Comparison of ENCODE assay signal across 18 cellular contexts in the genomic region with DNA sequence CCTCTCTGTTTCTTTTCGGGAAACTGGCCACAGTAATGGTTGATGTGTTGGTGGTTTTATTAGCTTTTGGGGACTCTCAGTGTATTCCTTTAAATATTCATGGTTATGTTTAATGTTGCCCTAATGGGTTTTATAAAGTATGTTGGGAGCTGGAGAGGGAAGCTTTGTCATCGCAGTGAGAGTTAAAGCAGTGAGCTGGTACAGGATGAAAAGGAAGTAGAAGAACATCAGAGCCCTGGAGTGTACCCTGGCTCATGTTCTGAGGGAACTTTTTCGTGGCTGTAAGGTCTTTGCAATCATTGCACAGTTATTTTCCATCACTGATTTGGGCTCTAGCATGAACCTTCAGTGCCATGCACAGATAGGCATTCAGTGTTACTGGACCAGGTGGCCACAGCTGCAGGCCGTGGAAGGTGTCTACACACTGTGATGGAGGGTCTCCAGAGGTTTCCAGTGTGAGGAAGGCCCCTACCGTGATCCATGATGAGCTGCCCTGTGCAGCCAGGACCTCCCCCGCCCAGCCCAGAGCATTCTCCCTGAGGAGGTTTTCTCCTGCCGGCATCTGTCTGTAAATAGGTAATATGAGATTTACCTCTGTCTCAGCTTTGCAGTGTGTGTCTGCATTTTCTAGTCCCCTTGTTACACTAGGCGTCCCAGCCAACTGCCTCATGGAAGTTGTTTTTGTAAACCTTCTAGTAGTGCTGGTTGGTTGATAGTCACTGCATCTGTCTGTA. TPM values are rescaled to one million over a fixed set of nuclear protein-coding genes. Genes with fewer than 3 reads are reported as not detected.
DNase-seq lines count a peak whose midpoint lies in the region; ATAC-seq and TF ChIP-seq lines count a peak whose summit lies in the region.
"Had no signal": no experiment of that assay in that cellular context is flagged by ENCODE, and none has a peak within 500 bp of the region (broad histone marks: within the 10 kb centered on the region; RNA-seq: fewer than 3 reads in every experiment).

No MANE protein-coding gene starts in this region.

- H2BK12ac ChIP-seq in mesenchymal stem cell (ENCODE audit: low read length in 2 of 2), result peak overlapping the region in 1 of 2 experiments; percentile 82

- H2AFZ ChIP-seq in mesenchymal stem cell (ENCODE audit: low read depth, low read length), result no peak overlapping the region

- peaks cover 31 to 39% of the 10 kb centered on the region in 2 experiments for H3K36me3 ChIP-seq in mesenchymal stem cell (ENCODE audit: control insufficient read depth in 1 of 2, insufficient read depth in 2 of 2, low read depth in 1 of 2, low read length in 2 of 2)
- H3K36me3 ChIP-seq: colonic mucosa had no signal

- no peak overlapping the region for H2BK120ac ChIP-seq in mesenchymal stem cell (ENCODE audit: low read depth, low read length)

- H3K23ac ChIP-seq in mesenchymal stem cell (ENCODE audit: low read length in 2 of 2), result no peak overlapping the region

- no peak overlapping the region for H2AK5ac ChIP-seq in mesenchymal stem cell (ENCODE audit: low read length, severe bottlenecking)

- no peak overlapping the region for H3K14ac ChIP-seq in mesenchymal stem cell (ENCODE audit: low read length in 2 of 2)

- peaks cover 13% of the 10 kb centered on the region for H3K4me1 ChIP-seq in mesenchymal stem cell (ENCODE audit: control insufficient read depth, insufficient read depth, low read depth, low read length)
- H3K4me1 ChIP-seq: colonic mucosa had no signal

- WGBS in mesenchymal stem cell, result 98% methylated on average over 8 of the region's 8 CpGs

- no peaks in the 10 kb centered on the region for H3K27me3 ChIP-seq in mesenchymal stem cell (ENCODE audit: control insufficient read depth in 1 of 2, insufficient read depth in 1 of 2, low read length in 2 of 2)
- H3K27me3 ChIP-seq: colonic mucosa had no signal

- H3K4me3 ChIP-seq in mesenchymal stem cell (ENCODE audit: insufficient read depth in 1 of 2, low read depth in 1 of 2, low read length in 2 of 2), result no peak overlapping the region
- H3K4me3 ChIP-seq: colonic mucosa had no signal

- H3K27me3 Mint-ChIP-seq in CD14-positive monocyte (ENCODE audit: low read depth in 3 of 3), result peaks cover 0 to 2% (median 1%) of the 10 kb centered on the region in 3 donors
- no peaks in the 10 kb centered on the region for H3K27me3 Mint-ChIP-seq in T-cell
- H3K27me3 Mint-ChIP-seq: CD4-positive, alpha-beta T cell had no signal

- DNase-seq in DMS 273 (lab: John Stamatoyannopoulos, UW; ENCODE audit: unreplicated experiment) (peak; percentile 52), DMS 273 treated with DMSO at 0.1 percent for 48 hours (lab: John Stamatoyannopoulos, UW) (no peak), CD14-positive monocyte (ENCODE audit: low spot score) (no peak), NOMO-1 treated with dmso at 0.1 percent for 144 hours (lab: John Stamatoyannopoulos, UW; ENCODE audit: unreplicated experiment) (peak; percentile 32), mesenchymal stem cell (no peak), NCI-H526 (lab: John Stamatoyannopoulos, UW) (no peak), NCI-H2196 treated with DMSO at 0.1 percent for 48 hours (lab: John Stamatoyannopoulos, UW; ENCODE audit: unreplicated experiment) (no peak), T-cell (no peak)
- DNase-seq: anterior cingulate cortex; CD4-positive, alpha-beta T cell; colonic mucosa; erythroblast; head of caudate nucleus; NCI-H146; T1000 had no signal

- H3K4me2 ChIP-seq in mesenchymal stem cell (ENCODE audit: low read length, poor library complexity, severe bottlenecking), result no peak overlapping the region
- H3K4me2 ChIP-seq: KMS-11 had no signal

- H3K18ac ChIP-seq in mesenchymal stem cell (ENCODE audit: low read depth in 1 of 2, low read length in 2 of 2), result no peak overlapping the region

- POLR2A ChIA-PET in T-cell (lab: Charles Lee), result no interaction called here

- H2BK5ac ChIP-seq in mesenchymal stem cell (ENCODE audit: low read depth, low read length, poor library complexity, severe bottlenecking), result no peak overlapping the region

- TF ChIP-seq CTCF in CD14-positive monocyte (IDR thresholded peaks at IDR 0.05), result no peak

- peak overlapping the region; percentile 6 for H3K27ac ChIP-seq in mesenchymal stem cell (ENCODE audit: low read length, poor library complexity, severe bottlenecking)
- H3K27ac ChIP-seq: 22Rv1, colonic mucosa, KMS-11 had no signal

- H3K9me3 Mint-ChIP-seq in CD14-positive monocyte (peaks cover 0 to 2% (median 0%) of the 10 kb centered on the region in 7 donors), T-cell (no peaks in the 10 kb centered on the region)
- H3K9me3 Mint-ChIP-seq: activated T-helper 2 cell treated with anti-CD3 and anti-CD28 coated beads, Interferon-gamma antibody, Interleukin-2, Interleukin-4, amounts not matched to agents 10 μg/mL and 5 μg/mL and 100 μg/mL, durations not matched to agents 14 hours and 24 hours and 36 hours; CD4-positive, alpha-beta T cell had no signal

- no peaks in the 10 kb centered on the region for H3K9me3 ChIP-seq in mesenchymal stem cell (ENCODE audit: control insufficient read depth, low read length)
- H3K9me3 ChIP-seq: colonic mucosa had no signal

- intact Hi-C loops in CD14-positive monocyte (cut with micrococcal nuclease), result no loop called here

- peak overlapping the region; percentile 26 for H3K9ac ChIP-seq in mesenchymal stem cell (ENCODE audit: low read length)
- H3K9ac ChIP-seq: KMS-11 had no signal

- no peak overlapping the region for H4K8ac ChIP-seq in mesenchymal stem cell (ENCODE audit: low read length)

- CTCF ChIA-PET in T-cell (lab: Charles Lee), result no interaction called here

- no peak overlapping the region for H2BK15ac ChIP-seq in mesenchymal stem cell (ENCODE audit: low read depth, poor library complexity, severe bottlenecking)

- H4K91ac ChIP-seq in mesenchymal stem cell (ENCODE audit: low read length), result no peak overlapping the region

- H3K36me3 Mint-ChIP-seq in CD14-positive monocyte (peaks cover 53 to 58% of the 10 kb centered on the region in 2 donors), T-cell (peaks cover 55% of the 10 kb centered on the region)

- H3K27ac Mint-ChIP-seq in CD14-positive monocyte (peak overlapping the region; percentile 46 to 86 (median 71)), T-cell (no peak overlapping the region)
- H3K27ac Mint-ChIP-seq: activated T-helper 2 cell treated with anti-CD3 and anti-CD28 coated beads, Interferon-gamma antibody, Interleukin-2, Interleukin-4, amounts not matched to agents 10 μg/mL and 5 μg/mL and 100 μg/mL, durations not matched to agents 14 hours and 24 hours and 36 hours; CD4-positive, alpha-beta T cell had no signal

- H3K4ac ChIP-seq in mesenchymal stem cell (ENCODE audit: low read depth in 1 of 2, low read length in 2 of 2), result no peak overlapping the region

- ATAC-seq in T-cell (replicated peaks in 1 of 4), result no peak

- peak overlapping the region in 1 of 2 donors; percentile 44 for H3K4me3 Mint-ChIP-seq in CD14-positive monocyte
- no peak overlapping the region for H3K4me3 Mint-ChIP-seq in T-cell
- H3K4me3 Mint-ChIP-seq: CD4-positive, alpha-beta T cell had no signal

- H3K4me1 Mint-ChIP-seq in CD14-positive monocyte (peaks cover 65% of the 10 kb centered on the region), T-cell (peaks cover 19 to 24% (median 23%) of the 10 kb centered on the region in 3 donors)

- H3K79me1 ChIP-seq in mesenchymal stem cell (replicated peaks; ENCODE audit: low read length, poor library complexity, severe bottlenecking), result peaks cover 48% of the 10 kb centered on the region

RNA-seq across cellular contexts. Expression of a gene that starts 22.4 kb away (rescaled TPM):
- under 1 TPM in 1 of 2 donors, not detected in 1; 0.29 TPM for polyA plus RNA-seq in CD14-positive monocyte
- 2.0 TPM for polyA plus RNA-seq in mesenchymal stem cell (2013, experiment 1 of 2)
- 2.5 TPM for polyA plus RNA-seq in mesenchymal stem cell (2013, experiment 2 of 2)
- 1 to 10 TPM in 1 of 5 donors, under 1 TPM in 4; 0.22 to 1.3 (median 0.49) TPM for total RNA-seq in T-cell

RNA-seq across cellular contexts. Expression of a gene that starts 22.8 kb away (rescaled TPM):
- 1 to 10 TPM; 3.9 to 4.9 TPM for polyA plus RNA-seq in CD14-positive monocyte
- 7.1 TPM for polyA plus RNA-seq in mesenchymal stem cell (2013, experiment 1 of 2)
- 7.1 TPM for polyA plus RNA-seq in mesenchymal stem cell (2013, experiment 2 of 2)
- total RNA-seq in T-cell, result 10 to 100 TPM in 3 of 5 donors, 1 to 10 TPM in 2; 9.5 to 12.6 (median 10.7) TPM

Comparison
In these comparisons a context has a peak if more than half of its experiments do, and no peak if none do; other contexts are left out.
1. DNase-seq: peak in DMS 273 (single experiment) and NOMO-1 treated with dmso at 0.1 percent for 144 hours (single experiment); none in DMS 273 treated with DMSO at 0.1 percent for 48 hours (single experiment), CD14-positive monocyte (single experiment), mesenchymal stem cell (single experiment), NCI-H526 (0 of 2), NCI-H2196 treated with DMSO at 0.1 percent for 48 hours (single experiment) and T-cell (0 of 34).
2. H3K27ac Mint-ChIP-seq: peak in CD14-positive monocyte (7 of 7); none in T-cell (0 of 2).